In genomic region chr9:97759611-97760288, GRCh38 we compare ENCODE assay signal across 26 cellular contexts.
A peak's percentile ranks its signal among the peaks of the same experiment; 100 is the strongest.
DNase-seq lines count a peak whose midpoint lies in the region; ATAC-seq and TF ChIP-seq lines count a peak whose summit lies in the region.
"Had no signal": no experiment of that assay in that cellular context is flagged by ENCODE, and none has a peak within 500 bp of the region (broad histone marks: within the 10 kb centered on the region; RNA-seq: fewer than 3 reads in every experiment).

No MANE protein-coding gene starts in this region.

- WGBS in aorta, 2 donors = 37 to 41% methylated on average over 5 of the region's 5 CpGs

- H3K4me3 ChIP-seq in left ventricle myocardium inferior = no peak overlapping the region
- no peak overlapping the region for H3K4me3 ChIP-seq in aorta (ENCODE audit: low read length in 2 of 2)
- H3K4me3 ChIP-seq: BLaER1, neural progenitor cell, Peyer's patch, SJSA1, spleen, suprapubic skin had no signal

- H3K9me3 ChIP-seq in left ventricle myocardium inferior (replicated peaks) = peaks cover 5% of the 10 kb centered on the region
- H3K9me3 ChIP-seq in aorta (ENCODE audit: control insufficient read depth, low read length) = peaks cover 2% of the 10 kb centered on the region
- H3K9me3 ChIP-seq: BLaER1, Peyer's patch, SJSA1, suprapubic skin had no signal

- intact Hi-C loops in Right ventricle myocardium superior (cut with DNase I) = no loop called here
- intact Hi-C loops in left ventricle myocardium inferior (cut with micrococcal nuclease) = no loop called here
- intact Hi-C loops in left ventricle myocardium superior (cut with micrococcal nuclease) = no loop called here
- intact Hi-C loops in aorta (cut with DNase I) = no loop called here

- H3K27me3 ChIP-seq in left ventricle myocardium inferior (ENCODE audit: low read depth) = peaks cover 75% of the 10 kb centered on the region
- peaks cover 0 to 2% of the 10 kb centered on the region in 2 donors for H3K27me3 ChIP-seq in aorta (ENCODE audit: control insufficient read depth in 1 of 2, insufficient read depth in 2 of 2, low read length in 1 of 2)
- H3K27me3 ChIP-seq: BLaER1, Peyer's patch, SJSA1 had no signal

- ATAC-seq in Right ventricle myocardium superior (ENCODE audit: poor library complexity) (peak; percentile 57), left ventricle myocardium superior (peak; percentile 35), aorta (ENCODE audit: low FRiP score) (peak; percentile 28)
- ATAC-seq: activated CD4-positive, CD25-positive, alpha-beta regulatory T cell treated with anti-CD3 and anti-CD28 coated beads, Interleukin-2, amount 50 U/mL, for 24 hours; activated T-helper 17 cell treated with anti-CD3 and anti-CD28 coated beads, Interleukin-2, amount 50 U/mL, for 72 hours; stimulated activated memory B cell treated with anti-CD40 and anti-IgM and Interleukin-4, amounts not matched to agents 10 μg/mL and 1 μg/mL and 100 μg/mL, for 72 hours had no signal

- in situ Hi-C loops in GM13977 (cut with MboI; ENCODE audit: low pct_unique_long_range_greater_than_20kb, low sequenced_read_pairs, unreplicated experiment) = no loop called here

- H3K4me1 ChIP-seq in left ventricle myocardium inferior (peaks cover 5% of the 10 kb centered on the region), aorta (ENCODE audit: control insufficient read depth in 1 of 2, insufficient read depth in 2 of 2, low read length in 2 of 2) (no peaks in the 10 kb centered on the region)
- H3K4me1 ChIP-seq: SJSA1, spleen, suprapubic skin had no signal

- H3K36me3 ChIP-seq in left ventricle myocardium inferior = no peaks in the 10 kb centered on the region
- no peaks in the 10 kb centered on the region for H3K36me3 ChIP-seq in aorta (ENCODE audit: control insufficient read depth in 1 of 2, insufficient read depth in 2 of 2, low read length in 1 of 2)
- H3K36me3 ChIP-seq: BLaER1, neural progenitor cell, Peyer's patch, SJSA1, spleen, suprapubic skin had no signal

- TF ChIP-seq CTCF in left ventricle myocardium inferior (IDR thresholded peaks at IDR 0.05; ENCODE audit: borderline replicate concordance) (no peak), GM13977 (IDR thresholded peaks at IDR 0.05; ENCODE audit: extremely low read depth, insufficient read depth, missing control alignments) (no peak)

- H3K27ac ChIP-seq in left ventricle myocardium inferior (replicated peaks) (no peak overlapping the region), aorta (ENCODE audit: low read depth in 1 of 2, low read length in 2 of 2) (no peak overlapping the region)
- H3K27ac ChIP-seq: BLaER1, neural progenitor cell, SJSA1, spleen, suprapubic skin had no signal

- peak; percentile 53 for DNase-seq in Right ventricle myocardium superior
- DNase-seq in left ventricle myocardium inferior = no peak
- no peak for DNase-seq in left ventricle myocardium superior
- peak; percentile 8 for DNase-seq in middle frontal gyrus (ENCODE audit: extremely low spot score, low spot score)
- no peak for DNase-seq in aorta
- DNase-seq in effector CD8-positive, alpha-beta T cell (lab: John Stamatoyannopoulos, UW) = no peak
- no peak for DNase-seq in GM13977 (ENCODE audit: low spot score)
- DNase-seq in NCI-H2171 treated with DMSO at 0.1 percent for 48 hours (lab: John Stamatoyannopoulos, UW) = no peak
- DNase-seq: activated CD4-positive, alpha-beta memory T cell treated with anti-CD3 and anti-CD28 coated beads for 36 hours; activated CD8-positive, alpha-beta memory T cell treated with anti-CD3 and anti-CD28 coated beads, Interleukin-2, amount 50 U/mL, for 48 hours; cerebellar nuclear complex; COR-L47; KBM-7; NCI-H146; NCI-H69; Peyer's patch; spleen; stimulated activated CD4-positive, alpha-beta T cell treated with anti-CD3 and anti-CD28 coated beads, Interleukin-2, amount 100 ng/mL, for 48 hours; T-helper 1 cell had no signal

Comparison
In these comparisons a context has a peak if more than half of its experiments do, and no peak if none do; other contexts are left out.
1. DNase-seq: peak in Right ventricle myocardium superior (single experiment) and middle frontal gyrus (single experiment); none in left ventricle myocardium inferior (single experiment), left ventricle myocardium superior (single experiment), aorta (0 of 2), effector CD8-positive, alpha-beta T cell (single experiment), GM13977 (single experiment) and NCI-H2171 treated with DMSO at 0.1 percent for 48 hours (single experiment).
2. Peak in every context shown above with its lines, with median percentiles within 50 percentile points of each other: ATAC-seq.